In the genomic region with DNA sequence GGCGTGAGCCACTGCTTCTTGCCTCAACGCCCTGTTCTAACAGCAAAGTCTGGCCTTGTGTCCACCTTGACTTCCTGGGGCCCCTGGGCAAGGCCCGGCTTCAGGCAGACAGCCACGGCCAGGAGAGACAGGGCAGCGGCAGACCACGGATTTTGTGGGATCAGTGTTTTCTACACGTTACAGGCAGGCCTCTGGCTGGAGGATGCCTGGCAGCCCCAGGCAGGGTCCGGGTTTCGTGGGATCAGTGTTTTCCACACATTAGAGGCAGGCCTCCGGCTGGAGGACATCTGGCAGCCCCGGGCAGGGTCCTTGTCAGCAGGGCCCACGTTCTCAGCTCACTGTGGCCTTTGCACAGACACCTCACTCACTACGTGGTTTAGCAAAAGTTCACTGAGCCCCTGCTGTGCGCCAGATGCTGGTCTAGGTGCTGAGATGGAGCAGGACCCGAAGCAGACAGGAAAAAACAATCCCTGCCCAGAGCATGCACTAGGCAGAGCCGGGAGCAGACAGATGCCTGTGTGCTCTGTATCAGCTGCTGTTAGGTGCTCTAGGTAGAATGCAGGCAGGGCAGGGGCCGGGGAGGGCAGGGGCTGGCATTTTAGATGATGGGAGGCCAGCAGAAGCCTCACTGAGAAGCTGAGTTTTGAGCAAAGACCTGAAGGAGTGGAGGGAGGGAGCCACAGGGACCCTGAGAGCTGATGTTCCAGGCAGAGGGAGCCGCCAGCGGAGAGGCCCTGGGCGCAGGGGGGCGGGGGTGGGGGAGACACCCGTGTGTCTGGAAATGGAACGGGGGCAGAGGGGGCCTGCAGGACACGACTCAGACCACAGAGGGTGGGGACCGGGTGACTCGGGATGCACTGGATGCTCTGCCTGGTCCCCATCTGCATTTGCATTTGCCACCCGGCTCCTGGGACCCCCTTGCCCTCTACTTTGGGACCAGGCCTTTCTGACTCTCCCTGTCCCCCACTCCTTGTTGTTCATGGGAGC, we compare ENCODE assay signal across 2 cellular contexts.
TF ChIP-seq lines count a peak whose summit lies in the region.

No MANE protein-coding gene starts in this region.

TF ChIP-seq in HepG2, 621 proteins besides CTCF, POLR2A, EP300 and RAD21:
- TF ChIP-seq ZFP36L2 (CRISPR knock-in tag; IDR thresholded peaks at IDR 0.05) (no peak), SATB2 (CRISPR knock-in tag; IDR thresholded peaks at IDR 0.05) (no peak), AGO2 (optimal IDR thresholded peaks at IDR 0.05; ENCODE audit: low read depth, low read length) (peak; percentile 3)
- TF ChIP-seq, protein P1, sequence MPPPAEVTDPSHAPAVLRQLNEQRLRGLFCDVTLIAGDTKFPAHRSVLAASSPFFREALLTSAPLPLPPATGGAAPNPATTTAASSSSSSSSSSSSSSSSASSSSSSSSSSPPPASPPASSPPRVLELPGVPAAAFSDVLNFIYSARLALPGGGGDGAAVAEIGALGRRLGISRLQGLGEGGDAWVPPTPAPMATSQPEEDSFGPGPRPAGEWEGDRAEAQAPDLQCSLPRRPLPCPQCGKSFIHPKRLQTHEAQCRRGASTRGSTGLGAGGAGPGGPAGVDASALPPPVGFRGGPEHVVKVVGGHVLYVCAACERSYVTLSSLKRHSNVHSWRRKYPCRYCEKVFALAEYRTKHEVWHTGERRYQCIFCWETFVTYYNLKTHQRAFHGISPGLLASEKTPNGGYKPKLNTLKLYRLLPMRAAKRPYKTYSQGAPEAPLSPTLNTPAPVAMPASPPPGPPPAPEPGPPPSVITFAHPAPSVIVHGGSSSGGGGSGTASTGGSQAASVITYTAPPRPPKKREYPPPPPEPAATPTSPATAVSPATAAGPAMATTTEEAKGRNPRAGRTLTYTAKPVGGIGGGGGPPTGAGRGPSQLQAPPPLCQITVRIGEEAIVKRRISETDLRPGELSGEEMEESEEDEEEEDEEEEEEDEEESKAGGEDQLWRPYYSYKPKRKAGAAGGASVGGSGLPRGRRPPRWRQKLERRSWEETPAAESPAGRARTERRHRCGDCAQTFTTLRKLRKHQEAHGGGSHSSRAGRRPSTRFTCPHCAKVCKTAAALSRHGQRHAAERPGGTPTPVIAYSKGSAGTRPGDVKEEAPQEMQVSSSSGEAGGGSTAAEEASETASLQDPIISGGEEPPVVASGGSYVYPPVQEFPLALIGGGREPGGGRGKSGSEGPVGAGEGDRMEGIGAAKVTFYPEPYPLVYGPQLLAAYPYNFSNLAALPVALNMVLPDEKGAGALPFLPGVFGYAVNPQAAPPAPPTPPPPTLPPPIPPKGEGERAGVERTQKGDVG (CRISPR knock-in tag; IDR thresholded peaks at IDR 0.05; ENCODE audit: borderline replicate concordance), result 0 out of 2 replicates have a peak, but pooled peaks have one; percentile 1

TF ChIP-seq in SK-N-SH treated with all-trans-retinoic acid at 6 μM for 48 hours, 23 proteins besides CTCF, POLR2A, EP300 and RAD21:
- TF ChIP-seq RARB (CRISPR knock-in tag; IDR thresholded peaks at IDR 0.05) (no peak), TCF4 (CRISPR knock-in tag; IDR thresholded peaks at IDR 0.05; ENCODE audit: borderline replicate concordance) (peak; percentile 62; the same call in 1 of the 2 replicates), ZFP3 (CRISPR knock-in tag; IDR thresholded peaks at IDR 0.05) (no peak), ZC3H10 (CRISPR knock-in tag; IDR thresholded peaks at IDR 0.05) (no peak), GLIS3 (CRISPR knock-in tag; IDR thresholded peaks at IDR 0.05) (no peak)
- TF ChIP-seq, protein P2, sequence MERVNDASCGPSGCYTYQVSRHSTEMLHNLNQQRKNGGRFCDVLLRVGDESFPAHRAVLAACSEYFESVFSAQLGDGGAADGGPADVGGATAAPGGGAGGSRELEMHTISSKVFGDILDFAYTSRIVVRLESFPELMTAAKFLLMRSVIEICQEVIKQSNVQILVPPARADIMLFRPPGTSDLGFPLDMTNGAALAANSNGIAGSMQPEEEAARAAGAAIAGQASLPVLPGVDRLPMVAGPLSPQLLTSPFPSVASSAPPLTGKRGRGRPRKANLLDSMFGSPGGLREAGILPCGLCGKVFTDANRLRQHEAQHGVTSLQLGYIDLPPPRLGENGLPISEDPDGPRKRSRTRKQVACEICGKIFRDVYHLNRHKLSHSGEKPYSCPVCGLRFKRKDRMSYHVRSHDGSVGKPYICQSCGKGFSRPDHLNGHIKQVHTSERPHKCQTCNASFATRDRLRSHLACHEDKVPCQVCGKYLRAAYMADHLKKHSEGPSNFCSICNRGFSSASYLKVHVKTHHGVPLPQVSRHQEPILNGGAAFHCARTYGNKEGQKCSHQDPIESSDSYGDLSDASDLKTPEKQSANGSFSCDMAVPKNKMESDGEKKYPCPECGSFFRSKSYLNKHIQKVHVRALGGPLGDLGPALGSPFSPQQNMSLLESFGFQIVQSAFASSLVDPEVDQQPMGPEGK (CRISPR knock-in tag; IDR thresholded peaks at IDR 0.05; ENCODE audit: borderline replicate concordance), result no peak
